ENCODE assay signal across 35 cellular contexts in genomic region chr2:5444168-5444567, GRCh38.
DNase-seq lines count a peak whose midpoint lies in the region; ATAC-seq, FAIRE-seq and TF ChIP-seq lines count a peak whose summit lies in the region.
"Had no signal": no experiment of that assay in that cellular context is flagged by ENCODE, and none has a peak within 500 bp of the region (broad histone marks: within the 10 kb centered on the region; RNA-seq: fewer than 3 reads in every experiment).

No MANE protein-coding gene starts in this region.

- H3K79me2 ChIP-seq in H1 (ENCODE audit: control insufficient read depth in 1 of 2, insufficient read depth in 2 of 2, low read length in 2 of 2) (no peaks in the 10 kb centered on the region), trophoblast cell (ENCODE audit: control insufficient read depth, insufficient read depth, low read length, poor library complexity) (no peaks in the 10 kb centered on the region)

- H4K8ac ChIP-seq in H1 (ENCODE audit: extremely low read depth, insufficient read depth, low read length) (no peak overlapping the region; the same call in 1 of the 2 replicates), mesenchymal stem cell (ENCODE audit: low read length) (no peak overlapping the region), trophoblast cell (ENCODE audit: low read depth, low read length) (no peak overlapping the region)

- TF ChIP-seq CTCF in C4-2B (conservative IDR thresholded peaks at IDR 0.05) = no peak
- no peak for TF ChIP-seq CTCF in H1 (IDR thresholded peaks at IDR 0.05; ENCODE audit: control extremely low read depth in 1 of 3, insufficient read depth in 1 of 3, low read depth in 1 of 3, low read length in 3 of 3)

- peaks cover 13 to 19% of the 10 kb centered on the region in 2 donors for H3K9me3 Mint-ChIP-seq in activated naive CD4-positive, alpha-beta T cell treated with anti-CD3 and anti-CD28 coated beads, Interleukin-2, amount 50 U/mL, for 72 hours

- no peak overlapping the region for H3K56ac ChIP-seq in H1 (replicated peaks; ENCODE audit: insufficient read length, low read depth, low read length)

- WGBS in H1 (ENCODE audit: extremely low coverage in 1 of 2, insufficient coverage in 1 of 2, insufficient read length in 1 of 2, insufficient replicate concordance in 2 of 2, low coverage in 1 of 2, low lambda C conversion rate in 2 of 2, missing lambda C conversion rate in 1 of 2), 2 experiments = 97% methylated on average over 16 of the region's 16 CpGs; no CpG with 5 or more reads in 1 of the 2 experiments
- 93% methylated on average over 16 of the region's 16 CpGs for WGBS in mesenchymal stem cell
- no CpG with 5 or more reads among the region's 16 CpGs for WGBS in trophoblast cell (ENCODE audit: extremely low coverage, insufficient coverage, insufficient read length)

- peak overlapping the region; percentile 23 for H4K91ac ChIP-seq in H1 (replicated peaks; ENCODE audit: insufficient read length, low read length)
- no peak overlapping the region for H4K91ac ChIP-seq in mesenchymal stem cell (ENCODE audit: low read length)
- no peak overlapping the region for H4K91ac ChIP-seq in trophoblast cell (ENCODE audit: low read depth, low read length)

- POLR2A ChIA-PET in H1 (lab: Charles Lee; ENCODE audit: partially characterized antibody) = no interaction called here

- H4K5ac ChIP-seq in H1 (ENCODE audit: insufficient read length, low read depth, low read length) = no peak overlapping the region

- no peak overlapping the region for H3K4me2 ChIP-seq in H1 (ENCODE audit: insufficient read depth in 1 of 2, low read depth in 2 of 2, low read length in 2 of 2)
- H3K4me2 ChIP-seq in mesenchymal stem cell (ENCODE audit: low read length, poor library complexity, severe bottlenecking) = no peak overlapping the region
- H3K4me2 ChIP-seq in trophoblast cell (ENCODE audit: low read length) = no peak overlapping the region
- H3K4me2 ChIP-seq: A549; BLaER1; BLaER1 treated with 17β-estradiol and CSF1 and Interleukin-3, amounts not matched to agents 10 nM and 100 nM had no signal

- FAIRE-seq in H1 (lab: Jason Lieb, UNC) = no peak
- FAIRE-seq: A204.1, A549, D721Med had no signal

- H2BK120ac ChIP-seq in H1 (replicated peaks; ENCODE audit: low read depth, low read length) (no peak overlapping the region), mesenchymal stem cell (ENCODE audit: low read depth, low read length) (no peak overlapping the region), trophoblast cell (ENCODE audit: insufficient read depth, low read length, poor library complexity) (no peak overlapping the region)

- H3K4me3 ChIP-seq in H1 (ENCODE audit: extremely low read depth in 1 of 4, insufficient read depth in 2 of 4, low read depth in 3 of 4, low read length in 4 of 4) (no peak overlapping the region), mesenchymal stem cell (ENCODE audit: insufficient read depth in 1 of 2, low read depth in 1 of 2, low read length in 2 of 2) (no peak overlapping the region), trophoblast cell (ENCODE audit: low read depth, low read length) (peak overlapping the region; percentile 44)
- H3K4me3 ChIP-seq: A549; BLaER1; BLaER1 treated with 17β-estradiol and CSF1 and Interleukin-3, amounts not matched to agents 10 nM and 100 nM had no signal

- H3K23me2 ChIP-seq in H1 (ENCODE audit: low read depth, low read length) = peaks cover 5% of the 10 kb centered on the region; the same call in 1 of the 2 replicates

- H3K9me3 ChIP-seq in H1 (ENCODE audit: insufficient read depth in 2 of 2, low read depth in 1 of 2, low read length in 1 of 2) = no peaks in the 10 kb centered on the region
- H3K9me3 ChIP-seq in mesenchymal stem cell (ENCODE audit: control insufficient read depth, low read length) = no peaks in the 10 kb centered on the region
- H3K9me3 ChIP-seq in trophoblast cell (ENCODE audit: insufficient read depth, low read depth, low read length) = peaks cover 3% of the 10 kb centered on the region
- H3K9me3 ChIP-seq: A549; BLaER1; BLaER1 treated with 17β-estradiol and CSF1 and Interleukin-3, amounts not matched to agents 10 nM and 100 nM; Caco-2 had no signal

- H2BK5ac ChIP-seq in H1 (ENCODE audit: low read depth, low read length) (no peak overlapping the region), mesenchymal stem cell (ENCODE audit: low read depth, low read length, poor library complexity, severe bottlenecking) (no peak overlapping the region), trophoblast cell (ENCODE audit: low read depth, low read length, poor library complexity) (no peak overlapping the region)

- TF ChIP-seq RAD21 in H1 (IDR thresholded peaks at IDR 0.05 in 1 of 2, conservative IDR thresholded peaks at IDR 0.05 in 1 of 2; ENCODE audit: low read depth in 2 of 2, low read length in 2 of 2) = no peak

- no peak overlapping the region for H3K14ac ChIP-seq in H1 (ENCODE audit: insufficient read length)
- no peak overlapping the region for H3K14ac ChIP-seq in mesenchymal stem cell (ENCODE audit: low read length in 2 of 2)
- no peak overlapping the region for H3K14ac ChIP-seq in trophoblast cell (ENCODE audit: low read length)

- H4K20me1 ChIP-seq in H1 (replicated peaks in 1 of 2; ENCODE audit: control insufficient read depth in 1 of 2, insufficient read depth in 2 of 2, low read length in 2 of 2) = no peaks in the 10 kb centered on the region
- H4K20me1 ChIP-seq: BLaER1; BLaER1 treated with 17β-estradiol and CSF1 and Interleukin-3, amounts not matched to agents 10 nM and 100 nM had no signal

- no peaks in the 10 kb centered on the region for H3K36me3 ChIP-seq in H1 (ENCODE audit: control insufficient read depth in 2 of 4, insufficient read depth in 4 of 4, low read length in 3 of 4)
- H3K36me3 ChIP-seq in mesenchymal stem cell (ENCODE audit: control insufficient read depth in 1 of 2, insufficient read depth in 2 of 2, low read depth in 1 of 2, low read length in 2 of 2) = no peaks in the 10 kb centered on the region
- H3K36me3 ChIP-seq in trophoblast cell (ENCODE audit: control insufficient read depth in 1 of 2, insufficient read depth in 2 of 2, low read length in 2 of 2) = no peaks in the 10 kb centered on the region
- H3K36me3 ChIP-seq: BE2C; BLaER1; BLaER1 treated with 17β-estradiol and CSF1 and Interleukin-3, amounts not matched to agents 10 nM and 100 nM had no signal

- H3K4me1 ChIP-seq in H1 (replicated peaks in 1 of 4; ENCODE audit: control insufficient read depth in 3 of 4, insufficient read depth in 4 of 4, low read length in 3 of 4) (no peaks in the 10 kb centered on the region), mesenchymal stem cell (ENCODE audit: control insufficient read depth, insufficient read depth, low read depth, low read length) (no peaks in the 10 kb centered on the region), trophoblast cell (ENCODE audit: control insufficient read depth in 1 of 2, insufficient read depth in 2 of 2, low read length in 2 of 2) (peaks cover 0 to 3% of the 10 kb centered on the region in 2 experiments)
- H3K4me1 ChIP-seq: A549; BE2C; BLaER1; BLaER1 treated with 17β-estradiol and CSF1 and Interleukin-3, amounts not matched to agents 10 nM and 100 nM; Caco-2 had no signal

- no peak overlapping the region for H2BK20ac ChIP-seq in H1 (ENCODE audit: low read length)

- no peak for ATAC-seq in HG03159 (IDR thresholded peaks at IDR 0.05; ENCODE audit: unreplicated experiment)
- ATAC-seq in activated naive CD4-positive, alpha-beta T cell treated with anti-CD3 and anti-CD28 coated beads, Interleukin-2, amount 50 U/mL, for 72 hours = no peak
- ATAC-seq: A549; CD8-positive, alpha-beta T cell had no signal

- no peak overlapping the region for H3K9ac ChIP-seq in H1 (replicated peaks in 1 of 4; ENCODE audit: extremely low read depth in 1 of 4, low read depth in 3 of 4, low read length in 3 of 4)
- H3K9ac ChIP-seq in mesenchymal stem cell (ENCODE audit: low read length) = no peak overlapping the region
- H3K9ac ChIP-seq in trophoblast cell (ENCODE audit: low read length) = no peak overlapping the region
- H3K9ac ChIP-seq: BLaER1; BLaER1 treated with 17β-estradiol and CSF1 and Interleukin-3, amounts not matched to agents 10 nM and 100 nM had no signal

- H3K79me1 ChIP-seq in H1 (ENCODE audit: low read depth, low read length) (no peaks in the 10 kb centered on the region), mesenchymal stem cell (replicated peaks; ENCODE audit: low read length, poor library complexity, severe bottlenecking) (no peaks in the 10 kb centered on the region), trophoblast cell (ENCODE audit: low read length) (no peaks in the 10 kb centered on the region)

- CTCF ChIA-PET in H1 (lab: Charles Lee; ENCODE audit: partially characterized antibody) = interaction anchor here (1.7 kb wide), 1 partner anchor 78 kb away, joined by 4 read pairs; no protein-coding TSS in a partner anchor

- H3K18ac ChIP-seq in H1 (ENCODE audit: extremely low read depth, low read length) (no peak overlapping the region), mesenchymal stem cell (ENCODE audit: low read depth in 1 of 2, low read length in 2 of 2) (no peak overlapping the region), trophoblast cell (ENCODE audit: low read length) (no peak overlapping the region)

- peaks cover 0 to 6% of the 10 kb centered on the region in 2 donors for H3K36me3 Mint-ChIP-seq in activated naive CD4-positive, alpha-beta T cell treated with anti-CD3 and anti-CD28 coated beads, Interleukin-2, amount 50 U/mL, for 72 hours
- H3K36me3 Mint-ChIP-seq: CD14-positive monocyte; CD4-positive, alpha-beta memory T cell; CD4-positive, CD25-positive, alpha-beta regulatory T cell; CD8-positive, alpha-beta memory T cell; CD8-positive, alpha-beta T cell had no signal

- no peak overlapping the region for H3K27ac Mint-ChIP-seq in activated naive CD4-positive, alpha-beta T cell treated with anti-CD3 and anti-CD28 coated beads, Interleukin-2, amount 50 U/mL, for 72 hours
- H3K27ac Mint-ChIP-seq: B cell; CD4-positive, alpha-beta memory T cell; CD4-positive, alpha-beta T cell; CD4-positive, CD25-positive, alpha-beta regulatory T cell; CD8-positive, alpha-beta T cell had no signal

- DNase-seq in H1 (ENCODE audit: low read depth in 1 of 2, low spot score in 2 of 2) (no peak), mesenchymal stem cell (no peak), trophoblast cell (no peak)
- DNase-seq in stimulated activated CD4-positive, alpha-beta T cell treated with anti-CD3 and anti-CD28 coated beads, Interleukin-15, amount 100 ng/mL, for 24 hours = no peak
- no peak for DNase-seq in activated CD8-positive, alpha-beta memory T cell treated with anti-CD3 and anti-CD28 coated beads, Interleukin-2, amount 50 U/mL, for 48 hours
- no peak for DNase-seq in activated naive CD4-positive, alpha-beta T cell treated with anti-CD3 and anti-CD28 coated beads, Interleukin-2, amount 50 U/mL, for 72 hours (ENCODE audit: low spot score in 2 of 2)
- DNase-seq: 8988T; ACHN; AML-193; BE2C; C1 segment of cervical spinal cord; Caco-2; Calu3; CD4-positive, alpha-beta memory T cell; CD4-positive, alpha-beta T cell; CD4-positive, CD25-positive, alpha-beta regulatory T cell; CD8-positive, alpha-beta memory T cell; CD8-positive, alpha-beta T cell; COR-L47; DMS 273 treated with DMSO at 0.1 percent for 48 hours; DMS153; DMS53; DMS79; DMS79 treated with DMSO at 0.1 percent for 48 hours; DND-41; EL had no signal

- H2AFZ ChIP-seq in H1 (ENCODE audit: low read length) = no peak overlapping the region
- no peak overlapping the region for H2AFZ ChIP-seq in mesenchymal stem cell (ENCODE audit: low read depth, low read length)
- no peak overlapping the region for H2AFZ ChIP-seq in trophoblast cell (ENCODE audit: insufficient read depth, low read length, poor library complexity)

- H2BK12ac ChIP-seq in H1 (ENCODE audit: low read depth, low read length) (no peak overlapping the region), mesenchymal stem cell (ENCODE audit: low read length in 2 of 2) (no peak overlapping the region), trophoblast cell (ENCODE audit: low read length) (no peak overlapping the region)

- no peaks in the 10 kb centered on the region for H3K27me3 ChIP-seq in H1 (replicated peaks in 1 of 4; ENCODE audit: control insufficient read depth in 3 of 4, extremely low read depth in 1 of 4, insufficient read depth in 3 of 4, low read length in 3 of 4)
- H3K27me3 ChIP-seq in mesenchymal stem cell (ENCODE audit: control insufficient read depth in 1 of 2, insufficient read depth in 1 of 2, low read length in 2 of 2) = no peaks in the 10 kb centered on the region
- no peaks in the 10 kb centered on the region for H3K27me3 ChIP-seq in trophoblast cell (ENCODE audit: insufficient read depth, low read length)
- H3K27me3 ChIP-seq: BE2C; BLaER1; BLaER1 treated with 17β-estradiol and CSF1 and Interleukin-3, amounts not matched to agents 10 nM and 100 nM had no signal

- TF ChIP-seq EP300 in H1 (IDR thresholded peaks at IDR 0.05; ENCODE audit: borderline replicate concordance in 1 of 2, low read depth in 2 of 2, low read length in 2 of 2) = no peak

- H2AK5ac ChIP-seq in H1 (ENCODE audit: low read depth, low read length) = no peak overlapping the region
- no peak overlapping the region for H2AK5ac ChIP-seq in mesenchymal stem cell (ENCODE audit: low read length, severe bottlenecking)
- H2AK5ac ChIP-seq in trophoblast cell (ENCODE audit: low read length) = no peak overlapping the region

- H3K27ac ChIP-seq in C4-2B (0 out of 2 replicates have a peak overlapping the region, but pooled peaks have one; percentile 8), H1 (ENCODE audit: low read depth, low read length) (no peak overlapping the region), mesenchymal stem cell (ENCODE audit: low read length, poor library complexity, severe bottlenecking) (no peak overlapping the region), trophoblast cell (ENCODE audit: low read depth, low read length) (no peak overlapping the region)
- H3K27ac ChIP-seq: A549; BLaER1; BLaER1 treated with 17β-estradiol and CSF1 and Interleukin-3, amounts not matched to agents 10 nM and 100 nM had no signal

- H3K23ac ChIP-seq in H1 (ENCODE audit: insufficient read length) = no peak overlapping the region
- H3K23ac ChIP-seq in mesenchymal stem cell (ENCODE audit: low read length in 2 of 2) = no peak overlapping the region
- no peak overlapping the region for H3K23ac ChIP-seq in trophoblast cell (ENCODE audit: low read length)

- no peak overlapping the region for H3K4ac ChIP-seq in H1 (replicated peaks; ENCODE audit: insufficient read length, low read depth, low read length)
- no peak overlapping the region for H3K4ac ChIP-seq in mesenchymal stem cell (ENCODE audit: low read depth in 1 of 2, low read length in 2 of 2)
- H3K4ac ChIP-seq in trophoblast cell (ENCODE audit: low read depth, low read length) = no peak overlapping the region

- no peak overlapping the region for H4K12ac ChIP-seq in trophoblast cell (ENCODE audit: low read depth, low read length)

- TF ChIP-seq POLR2A in H1 (IDR thresholded peaks at IDR 0.05; ENCODE audit: control extremely low read depth in 1 of 2, low read depth in 2 of 2, low read length in 2 of 2) = no peak

- H2BK15ac ChIP-seq in H1 (ENCODE audit: low read length) (no peak overlapping the region), mesenchymal stem cell (ENCODE audit: low read depth, poor library complexity, severe bottlenecking) (peak overlapping the region; percentile 6)
